10 cellular contexts compared by ENCODE assay signal in the genomic region with DNA sequence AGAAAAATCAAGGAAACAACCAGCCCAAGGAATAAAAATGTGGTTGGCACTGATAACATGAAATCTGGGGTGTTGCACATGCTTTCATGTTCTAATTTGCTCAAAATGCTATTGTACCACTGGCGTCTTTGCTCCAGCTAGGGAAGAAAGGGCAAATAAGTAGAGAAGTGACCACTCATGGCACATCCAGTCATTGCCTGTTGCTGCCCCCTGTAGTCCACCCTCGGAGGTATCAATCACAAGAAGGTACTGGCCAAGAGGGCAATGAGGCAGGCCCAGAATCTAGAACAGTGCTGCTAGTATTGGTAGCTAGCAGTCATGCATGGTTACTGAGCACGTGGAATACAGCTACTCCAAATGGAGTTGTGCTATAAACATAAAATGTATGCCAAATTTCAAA.
A peak's percentile ranks its signal among the peaks of the same experiment; 100 is the strongest.
DNase-seq lines count a peak whose midpoint lies in the region; ATAC-seq and TF ChIP-seq lines count a peak whose summit lies in the region.
"Had no signal": no experiment of that assay in that cellular context is flagged by ENCODE, and none has a peak within 500 bp of the region (broad histone marks: within the 10 kb centered on the region; RNA-seq: fewer than 3 reads in every experiment).

No MANE protein-coding gene starts in this region.

- H3K27me3 ChIP-seq in stomach, result no peaks in the 10 kb centered on the region
- H3K27me3 ChIP-seq: SJSA1 had no signal

- DNase-seq in DMS 273 (lab: John Stamatoyannopoulos, UW; ENCODE audit: unreplicated experiment), result peak; percentile 62
- DNase-seq in HT-29 (ENCODE audit: low spot score), result peak; percentile 59
- peak; percentile 27 for DNase-seq in SW480 (ENCODE audit: low spot score)
- DNase-seq in left lobe of liver (ENCODE audit: low spot score), result no peak
- DNase-seq in HuH-7.5 (ENCODE audit: low spot score), result no peak
- DNase-seq in inferior parietal cortex (ENCODE audit: extremely low spot score), result no peak
- DNase-seq in stimulated activated naive CD4-positive, alpha-beta T cell (lab: John Stamatoyannopoulos, UW), result no peak
- no peak for DNase-seq in stomach
- DNase-seq: anterior cingulate cortex had no signal

- H3K4me1 ChIP-seq in stomach, result peaks cover 6 to 20% (median 14%) of the 10 kb centered on the region in 4 donors

- intact Hi-C loops in stomach (cut with DNase I; ENCODE audit: low total_unique reads), result no loop called here

- 50 to 69% (median 61%) methylated on average over 3 of the region's 3 CpGs for WGBS in stomach, 5 donors

- H3K9me3 ChIP-seq in stomach, result no peaks in the 10 kb centered on the region
- H3K9me3 ChIP-seq: SJSA1 had no signal

- no peak for TF ChIP-seq EP300 in stomach (IDR thresholded peaks at IDR 0.05)

- no peak for TF ChIP-seq POLR2A in stomach (IDR thresholded peaks at IDR 0.05)

- ATAC-seq in left lobe of liver, result peak; percentile 62

- TF ChIP-seq CTCF in stomach (IDR thresholded peaks at IDR 0.05), result no peak

- H3K27ac ChIP-seq in stomach, result no peak overlapping the region
- H3K27ac ChIP-seq: SJSA1 had no signal

- no peak overlapping the region for H3K4me3 ChIP-seq in stomach
- H3K4me3 ChIP-seq: SJSA1 had no signal

- no peaks in the 10 kb centered on the region for H3K36me3 ChIP-seq in stomach
- H3K36me3 ChIP-seq: SJSA1 had no signal

Comparison
In these comparisons a context has a peak if more than half of its experiments do, and no peak if none do; other contexts are left out.
1. DNase-seq: peak in DMS 273 (single experiment), HT-29 (single experiment) and SW480 (single experiment); none in left lobe of liver (single experiment), HuH-7.5 (single experiment), inferior parietal cortex (single experiment), stimulated activated naive CD4-positive, alpha-beta T cell (0 of 6) and stomach (single experiment).